32 cellular contexts compared by ENCODE assay signal in the genomic region with DNA sequence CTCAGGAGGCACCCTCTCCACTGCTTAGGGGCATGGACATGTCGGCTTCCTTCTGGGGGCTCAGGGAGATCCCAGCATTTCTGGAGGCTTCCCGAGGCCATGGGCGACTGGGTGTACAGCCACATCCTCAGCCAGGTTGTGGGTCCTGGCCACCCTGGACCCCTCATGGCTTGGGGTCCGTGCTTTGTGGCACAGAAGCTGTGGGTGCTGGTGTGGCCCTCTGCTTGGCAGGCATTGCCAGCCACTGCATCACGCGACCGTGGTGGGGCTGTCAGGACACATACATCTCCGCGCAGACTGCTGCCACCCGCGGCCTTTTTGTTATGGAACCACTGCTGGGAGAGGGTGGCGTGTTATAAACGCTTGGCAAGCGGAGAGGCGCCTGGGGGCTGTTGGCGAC.
"Had no signal": no experiment of that assay in that cellular context is flagged by ENCODE, and none has a peak within 500 bp of the region (broad histone marks: within the 10 kb centered on the region; RNA-seq: fewer than 3 reads in every experiment).

No MANE protein-coding gene starts in this region.

- ATAC-seq: activated CD8-positive, alpha-beta T cell treated with anti-CD3 and anti-CD28 coated beads for 36 hours; activated naive CD4-positive, alpha-beta T cell treated with anti-CD3 and anti-CD28 coated beads, Interleukin-2, amount 50 U/mL, for 72 hours; activated T-cell treated with anti-CD3 and anti-CD28 coated beads, Interleukin-2, amount 50 U/mL, for 4 hours; activated T-cell treated with anti-CD3 and anti-CD28 coated beads, Interleukin-2, amount 50 U/mL, for 72 hours; activated T-helper 17 cell treated with anti-CD3 and anti-CD28 coated beads, Interleukin-2, amount 50 U/mL, for 72 hours; body of pancreas had no signal

- H3K36me3 ChIP-seq: brain microvascular endothelial cell, breast epithelium had no signal

- H3K27ac ChIP-seq: body of pancreas, brain microvascular endothelial cell, breast epithelium, VCaP had no signal

- DNase-seq: activated B cell treated with CpG ODN at 0.5 μM for 24 hours; activated CD4-positive, alpha-beta memory T cell treated with anti-CD3 and anti-CD28 coated beads for 36 hours; activated CD4-positive, alpha-beta T cell treated with anti-CD3 and anti-CD28 coated beads for 4 hours; activated CD4-positive, alpha-beta T cell treated with anti-CD3 and anti-CD28 coated beads, Interleukin-2, amount 10 ng/mL, durations not matched to agents 24 days and 14 days; activated CD4-positive, alpha-beta T cell treated with anti-CD3 and anti-CD28 coated beads, Interleukin-2, amount 50 U/mL, for 1 hour; activated CD4-positive, alpha-beta T cell treated with anti-CD3 and anti-CD28 coated beads, Interleukin-2, amount 50 U/mL, for 4 hours; activated CD4-positive, CD25-positive, alpha-beta regulatory T cell treated with anti-CD3 and anti-CD28 coated beads, Interleukin-2, amount 50 U/mL, for 72 hours; activated CD8-positive, alpha-beta memory T cell treated with anti-CD3 and anti-CD28 coated beads, Interleukin-2, amount 50 U/mL, for 4 hours; activated CD8-positive, alpha-beta T cell treated with anti-CD3 and anti-CD28 coated beads for 36 hours; activated effector memory CD4-positive, alpha-beta T cell treated with anti-CD3 and anti-CD28 coated beads, Interleukin-2, amount 50 U/mL, for 16 hours; activated gamma-delta T cell treated with Interleukin-2 at 50 U/mL for 16 hours; activated naive CD4-positive, alpha-beta T cell; activated naive CD4-positive, alpha-beta T cell treated with anti-CD3 and anti-CD28 coated beads for 36 hours; activated naive CD4-positive, alpha-beta T cell treated with anti-CD3 and anti-CD28 coated beads, Interleukin-2, amount 50 U/mL, for 16 hours; activated naive CD8-positive, alpha-beta T cell treated with anti-CD3 and anti-CD28 coated beads for 36 hours; activated T-cell treated with anti-CD3 and anti-CD28 coated beads for 4 hours; activated T-cell treated with anti-CD3 and anti-CD28 coated beads, Interleukin-2, amount 50 U/mL, for 1 hour; activated T-cell treated with anti-CD3 and anti-CD28 coated beads, Interleukin-2, amount 50 U/mL, for 4 hours; activated T-cell treated with anti-CD3 and anti-CD28 coated beads, Interleukin-2, amount 50 U/mL, for 72 hours; amygdala; aorta; body of pancreas; brain microvascular endothelial cell; caudate nucleus; SW 1271; T-helper 1 cell; T-helper 2 cell; T-helper 9 cell had no signal

- H3K9me3 ChIP-seq: body of pancreas, breast epithelium had no signal

- H3K27me3 ChIP-seq: body of pancreas, brain microvascular endothelial cell, breast epithelium had no signal

- H3K4me1 ChIP-seq: body of pancreas, breast epithelium had no signal

- H3K4me3 ChIP-seq: body of pancreas, breast epithelium had no signal
